10 cellular contexts compared by ENCODE assay signal in the genomic region with DNA sequence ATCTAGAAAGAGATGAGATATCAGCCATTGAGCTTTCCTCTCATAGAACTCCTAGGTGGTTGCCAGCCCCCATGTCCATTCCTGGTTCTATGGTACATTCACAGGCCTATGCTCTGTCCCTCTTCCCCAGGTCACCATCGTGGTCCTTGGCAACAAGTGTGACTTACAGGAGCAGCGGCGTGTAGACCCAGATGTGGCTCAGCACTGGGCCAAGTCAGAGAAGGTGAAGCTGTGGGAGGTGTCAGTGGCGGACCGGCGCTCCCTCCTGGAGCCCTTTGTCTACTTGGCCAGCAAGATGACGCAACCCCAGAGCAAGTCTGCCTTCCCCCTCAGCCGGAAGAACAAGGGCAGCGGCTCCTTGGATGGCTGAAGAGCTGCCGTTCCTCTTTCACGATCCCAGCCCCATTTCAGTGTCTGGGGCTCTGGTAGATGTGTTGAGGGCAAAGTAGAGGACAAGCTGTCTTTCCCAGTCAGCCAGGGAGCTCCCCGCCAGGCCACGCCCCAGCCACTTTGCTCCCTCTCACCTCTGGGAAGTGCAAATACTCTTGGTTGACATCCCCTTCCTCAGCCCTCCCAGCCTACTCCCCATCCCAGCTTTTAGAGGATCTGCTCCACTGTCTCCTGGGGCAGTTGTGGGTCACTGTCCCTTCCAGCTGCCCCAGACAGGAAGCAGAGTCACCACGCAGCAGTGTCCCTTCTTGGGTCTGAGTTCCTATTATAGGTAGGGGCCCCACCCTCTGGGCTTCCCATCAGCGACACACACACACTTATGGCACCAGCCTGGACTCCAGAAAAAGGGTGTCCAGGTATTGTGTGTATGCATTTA. TPM values are rescaled to one million over a fixed set of nuclear protein-coding genes. Genes with fewer than 3 reads are reported as not detected.
DNase-seq lines count a peak whose midpoint lies in the region; ATAC-seq and TF ChIP-seq lines count a peak whose summit lies in the region.
"Had no signal": no experiment of that assay in that cellular context is flagged by ENCODE, and none has a peak within 500 bp of the region (broad histone marks: within the 10 kb centered on the region; RNA-seq: fewer than 3 reads in every experiment).

No MANE protein-coding gene starts in this region.

- no peak for TF ChIP-seq POLR2A in sigmoid colon (IDR thresholded peaks at IDR 0.05)

- H3K27ac ChIP-seq in HEK293 (ENCODE audit: extremely low read depth, low read depth, low read length), result no peak overlapping the region
- H3K27ac ChIP-seq in sigmoid colon, result peak overlapping the region; percentile 41 to 62 (median 52)

- peak; percentile 85 for DNase-seq in SIG-M5 treated with dmso at 0.1 percent for 504 hours (lab: John Stamatoyannopoulos, UW; ENCODE audit: unreplicated experiment)
- DNase-seq in cardiac septum (ENCODE audit: low spot score), result peak; percentile 79
- DNase-seq in sigmoid colon, result peak; percentile 72
- no peak for DNase-seq in central memory CD4-positive, alpha-beta T cell
- no peak for DNase-seq in activated CD4-positive, alpha-beta T cell treated with anti-CD3 and anti-CD28 coated beads for 48 hours
- DNase-seq in NCI-H510A (lab: John Stamatoyannopoulos, UW), result no peak
- DNase-seq: DMS79, PC-3 had no signal

- H3K27me3 ChIP-seq in sigmoid colon, result peaks cover 0 to 21% (median 15%) of the 10 kb centered on the region in 3 donors

- intact Hi-C loops in cardiac septum (cut with DNase I), result loop anchor here (2.0 to 10.0 kb wide), 2 partner anchors 79 to 511 kb away; a partner anchor contains a TSS
- intact Hi-C loops in sigmoid colon (cut with DNase I), result loop anchor here (2.0 kb wide), 1 partner anchor 93 kb away; no protein-coding TSS in a partner anchor

- WGBS in sigmoid colon, 2 donors, result 84% methylated on average over 15 of the region's 15 CpGs

- TF ChIP-seq EP300 in sigmoid colon (IDR thresholded peaks at IDR 0.05), result no peak

- no peak overlapping the region for H3K4me3 ChIP-seq in HEK293 (ENCODE audit: low read depth, low read length)
- no peak overlapping the region for H3K4me3 ChIP-seq in sigmoid colon

- H3K4me1 ChIP-seq in HEK293 (ENCODE audit: control insufficient read depth, insufficient read depth, low read length) (no peaks in the 10 kb centered on the region), sigmoid colon (peaks cover 0 to 34% (median 22%) of the 10 kb centered on the region in 4 donors)

- CTCF ChIA-PET in HEK293 (lab: Yijun Ruan, JAX), result interaction anchor here (0.6 to 12.6 kb wide), 13 partner anchors 13 to 300 kb away, joined by 3 to 260 read pairs (median 10); a partner anchor contains a TSS

- peaks cover 23 to 48% of the 10 kb centered on the region in 2 experiments; a peak in 2 of 3 replicates for H3K36me3 ChIP-seq in HEK293 (ENCODE audit: control insufficient read depth in 2 of 2, insufficient read depth in 1 of 2, low read length in 2 of 2)
- peaks cover 13 to 33% (median 21%) of the 10 kb centered on the region in 4 donors for H3K36me3 ChIP-seq in sigmoid colon

- no peaks in the 10 kb centered on the region for H3K9me3 ChIP-seq in HEK293 (ENCODE audit: control insufficient read depth, insufficient read depth, low read depth, low read length)
- H3K9me3 ChIP-seq in sigmoid colon, result no peaks in the 10 kb centered on the region

- ATAC-seq in GM21515 (IDR thresholded peaks at IDR 0.05; ENCODE audit: unreplicated experiment), result no peak

- TF ChIP-seq CTCF in HEK293 (tag by site-specific recombination; IDR thresholded peaks at IDR 0.05) (no peak), sigmoid colon (IDR thresholded peaks at IDR 0.05) (no peak)

- POLR2A ChIA-PET in HEK293 (lab: Yijun Ruan, JAX), result interaction anchor here (0.5 to 2.2 kb wide), 4 partner anchors 58 to 233 kb away, joined by 3 to 7 read pairs (median 4); a partner anchor contains a TSS

TF ChIP-seq in HEK293, 187 proteins besides CTCF, POLR2A, EP300 and RAD21:
- TF ChIP-seq GLIS1 (tag by site-specific recombination; IDR thresholded peaks at IDR 0.05) (0 out of 2 replicates have a peak, but pooled peaks have one; percentile 23), ZNF600 (tag by site-specific recombination; IDR thresholded peaks at IDR 0.05) (peak; percentile 61; the same call in 1 of the 2 replicates), ZNF350 (tag by site-specific recombination; IDR thresholded peaks at IDR 0.05) (no peak), ZNF544 (tag by site-specific recombination; IDR thresholded peaks at IDR 0.05) (no peak), ZNF629 (tag by site-specific recombination; IDR thresholded peaks at IDR 0.05) (no peak), ZNF596 (tag by site-specific recombination; IDR thresholded peaks at IDR 0.05) (no peak), OVOL3 (tag by site-specific recombination; IDR thresholded peaks at IDR 0.05) (no peak), KLF10 (tag by site-specific recombination; IDR thresholded peaks at IDR 0.05) (no peak), ZSCAN30 (tag by site-specific recombination; IDR thresholded peaks at IDR 0.05) (no peak), SCRT2 (tag by site-specific recombination; IDR thresholded peaks at IDR 0.05) (0 out of 2 replicates have a peak, but pooled peaks have one; percentile 19), ZNF2 (tag by site-specific recombination; IDR thresholded peaks at IDR 0.05) (no peak), BCL11A (tag by site-specific recombination; IDR thresholded peaks at IDR 0.05; ENCODE audit: low read depth) (no peak), ZNF521 (tag by site-specific recombination; IDR thresholded peaks at IDR 0.05) (no peak)
- TF ChIP-seq, protein P1, sequence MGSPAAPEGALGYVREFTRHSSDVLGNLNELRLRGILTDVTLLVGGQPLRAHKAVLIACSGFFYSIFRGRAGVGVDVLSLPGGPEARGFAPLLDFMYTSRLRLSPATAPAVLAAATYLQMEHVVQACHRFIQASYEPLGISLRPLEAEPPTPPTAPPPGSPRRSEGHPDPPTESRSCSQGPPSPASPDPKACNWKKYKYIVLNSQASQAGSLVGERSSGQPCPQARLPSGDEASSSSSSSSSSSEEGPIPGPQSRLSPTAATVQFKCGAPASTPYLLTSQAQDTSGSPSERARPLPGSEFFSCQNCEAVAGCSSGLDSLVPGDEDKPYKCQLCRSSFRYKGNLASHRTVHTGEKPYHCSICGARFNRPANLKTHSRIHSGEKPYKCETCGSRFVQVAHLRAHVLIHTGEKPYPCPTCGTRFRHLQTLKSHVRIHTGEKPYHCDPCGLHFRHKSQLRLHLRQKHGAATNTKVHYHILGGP (tag by site-specific recombination; IDR thresholded peaks at IDR 0.05), result no peak
TF ChIP-seq in HEK293: peak in this region for 3.

RNA-seq across cellular contexts. Expression of a gene that starts 3.8 kb away (rescaled TPM):
- total RNA-seq in cardiac septum, result 50.7 TPM
- total RNA-seq in sigmoid colon, result 10 to 100 TPM; 28.5 to 35.4 (median 30.8) TPM
- 10 to 100 TPM; 32.6 to 34.8 (median 34.2) TPM for polyA plus RNA-seq in sigmoid colon

RNA-seq across cellular contexts. Expression of a gene that starts 6.5 kb away (rescaled TPM):
- total RNA-seq in cardiac septum (77.4 TPM), sigmoid colon (10 to 100 TPM; 46.7 to 57.1 (median 49.6) TPM)
- polyA plus RNA-seq in sigmoid colon, result 10 to 100 TPM; 90.1 to 91.6 (median 90.1) TPM

RNA-seq across cellular contexts. Expression of a gene that starts 26.7 kb away (rescaled TPM):
- 0.43 TPM for total RNA-seq in cardiac septum
- total RNA-seq in sigmoid colon, result under 1 TPM; 0.27 to 0.71 (median 0.39) TPM
- under 1 TPM; 0.23 to 0.66 (median 0.60) TPM for polyA plus RNA-seq in sigmoid colon

RNA-seq across cellular contexts. Expression of a gene that starts 57.1 kb away (rescaled TPM):
- total RNA-seq in cardiac septum, result 24.2 TPM
- total RNA-seq in sigmoid colon, result 10 to 100 TPM; 52.0 to 71.3 (median 65.2) TPM
- 10 to 100 TPM; 24.0 to 48.0 (median 25.2) TPM for polyA plus RNA-seq in sigmoid colon

Comparison
In these comparisons a context has a peak if more than half of its experiments do, and no peak if none do; other contexts are left out.
1. DNase-seq: peak in SIG-M5 treated with dmso at 0.1 percent for 504 hours (single experiment), cardiac septum (single experiment) and sigmoid colon (single experiment); none in central memory CD4-positive, alpha-beta T cell (single experiment), activated CD4-positive, alpha-beta T cell treated with anti-CD3 and anti-CD28 coated beads for 48 hours (single experiment) and NCI-H510A (single experiment).